8 cellular contexts compared by ENCODE assay signal in the genomic region with DNA sequence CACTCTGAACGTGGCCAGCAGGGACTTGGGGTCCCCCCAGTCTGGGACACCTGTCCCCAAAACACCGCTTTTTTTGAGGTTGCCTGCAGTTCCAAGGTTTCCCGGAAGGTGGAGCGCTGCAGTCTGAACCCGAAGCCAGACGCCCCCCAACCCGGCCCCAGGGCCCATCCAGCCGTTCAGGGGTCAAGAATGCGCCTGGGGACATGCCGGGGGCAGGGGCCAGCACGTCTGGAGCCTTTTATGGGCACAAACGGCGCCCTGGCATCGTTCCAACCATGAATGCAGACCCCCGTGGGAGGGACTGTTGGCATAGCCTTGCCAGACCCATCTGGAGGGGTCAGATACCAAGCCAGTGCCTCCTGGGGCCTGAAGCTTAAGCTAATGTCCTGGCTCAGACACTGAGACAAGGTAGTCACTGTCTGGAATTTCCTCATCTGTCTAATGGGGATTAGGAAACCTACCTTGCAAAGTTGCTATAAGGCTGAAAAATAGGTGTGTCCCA. TPM values are rescaled to one million over a fixed set of nuclear protein-coding genes. Genes with fewer than 3 reads are reported as not detected.
A peak's percentile ranks its signal among the peaks of the same experiment; 100 is the strongest.
DNase-seq lines count a peak whose midpoint lies in the region; ATAC-seq, FAIRE-seq and TF ChIP-seq lines count a peak whose summit lies in the region.

No MANE protein-coding gene starts in this region.

- H3K9me3 Mint-ChIP-seq in HFFc6 = no peaks in the 10 kb centered on the region
- H3K9me3 Mint-ChIP-seq in activated CD4-positive, alpha-beta memory T cell treated with anti-CD3 and anti-CD28 coated beads for 36 hours = no peaks in the 10 kb centered on the region

- no peaks in the 10 kb centered on the region for H4K20me1 ChIP-seq in endothelial cell of umbilical vein (replicated peaks; ENCODE audit: control insufficient read depth, extremely low read depth, insufficient read depth, low read length)

- H3K27ac Mint-ChIP-seq in HFFc6 = no peak overlapping the region
- no peak overlapping the region for H3K27ac Mint-ChIP-seq in activated CD4-positive, alpha-beta memory T cell treated with anti-CD3 and anti-CD28 coated beads for 36 hours

- BruUV-seq in endothelial cell of umbilical vein (replicated peaks; lab: Mats Ljungman, UMichigan) = no TSS peak

- H3K4me3 Mint-ChIP-seq in HFFc6 = no peak overlapping the region
- H3K4me3 Mint-ChIP-seq in activated CD4-positive, alpha-beta memory T cell treated with anti-CD3 and anti-CD28 coated beads for 36 hours = no peak overlapping the region

- no peaks in the 10 kb centered on the region for H3K36me3 ChIP-seq in endothelial cell of umbilical vein (ENCODE audit: control insufficient read depth in 2 of 2, extremely low read depth in 1 of 2, insufficient read depth in 2 of 2, low read length in 2 of 2)

- no peak overlapping the region for H3K27ac ChIP-seq in endothelial cell of umbilical vein (ENCODE audit: insufficient read depth, low read depth, low read length)

- no peak overlapping the region for H3K9ac ChIP-seq in endothelial cell of umbilical vein (replicated peaks; ENCODE audit: extremely low read depth, insufficient read depth, low read length)

- no peaks in the 10 kb centered on the region for H3K4me1 Mint-ChIP-seq in HFFc6 (ENCODE audit: low read depth)
- peaks cover 15% of the 10 kb centered on the region for H3K4me1 Mint-ChIP-seq in activated CD4-positive, alpha-beta memory T cell treated with anti-CD3 and anti-CD28 coated beads for 36 hours (ENCODE audit: low read depth)

- POLR2A ChIA-PET in activated CD4-positive, alpha-beta memory T cell treated with anti-CD3 and anti-CD28 coated beads for 36 hours (lab: Charles Lee) = no interaction called here
- POLR2A ChIA-PET in endothelial cell of umbilical vein (lab: Charles Lee) = no interaction called here

- CTCF ChIA-PET in activated CD4-positive, alpha-beta memory T cell treated with anti-CD3 and anti-CD28 coated beads for 36 hours (lab: Charles Lee) = interaction anchor here (1.0 to 3.4 kb wide), 7 partner anchors 11 to 230 kb away, joined by 3 to 21 read pairs (median 4); no protein-coding TSS in a partner anchor
- CTCF ChIA-PET in endothelial cell of umbilical vein (lab: Charles Lee) = interaction anchor here (2.7 kb wide), 1 partner anchor 189 kb away, joined by 12 read pairs; no protein-coding TSS in a partner anchor

- no peaks in the 10 kb centered on the region for H3K4me1 ChIP-seq in endothelial cell of umbilical vein (ENCODE audit: control insufficient read depth, extremely low read depth, insufficient read depth, low read length)

- TF ChIP-seq CTCF in AG10803 (conservative IDR thresholded peaks at IDR 0.05; ENCODE audit: low read length) (peak; percentile 61), HFFc6 (IDR thresholded peaks at IDR 0.05) (peak; percentile 88), endothelial cell of umbilical vein (IDR thresholded peaks at IDR 0.05; ENCODE audit: extremely low read depth in 1 of 2, insufficient read depth in 1 of 2, low read depth in 1 of 2, low read length in 2 of 2) (peak; percentile 66 to 80), retinal pigment epithelial cell (conservative IDR thresholded peaks at IDR 0.05; ENCODE audit: low read depth, low read length) (peak; percentile 84)

- no peaks in the 10 kb centered on the region for H3K9me3 ChIP-seq in endothelial cell of umbilical vein (replicated peaks; ENCODE audit: control insufficient read depth, insufficient read depth, low read length)

- intact Hi-C loops in activated CD4-positive, alpha-beta memory T cell treated with anti-CD3 and anti-CD28 coated beads for 36 hours (cut with micrococcal nuclease) = no loop called here
- intact Hi-C loops in endothelial cell of umbilical vein (cut with micrococcal nuclease) = loop anchor here (5.0 kb wide), 1 partner anchor 187 kb away; no protein-coding TSS in a partner anchor

- no peak overlapping the region for H3K4me2 ChIP-seq in endothelial cell of umbilical vein (ENCODE audit: insufficient read depth, low read length)

- no peak overlapping the region for H2AFZ ChIP-seq in endothelial cell of umbilical vein (ENCODE audit: low read depth, low read length)

- DNase-seq in AG10803 (ENCODE audit: low read depth) (no peak), HFFc6 (no peak), endothelial cell of umbilical vein (ENCODE audit: low read depth, low spot score) (no peak), retinal pigment epithelial cell (ENCODE audit: low read depth) (no peak), NCI-H774 (lab: John Stamatoyannopoulos, UW) (no peak)
- peak; percentile 72 for DNase-seq in activated CD4-positive, alpha-beta memory T cell treated with anti-CD3 and anti-CD28 coated beads for 36 hours

- H3K4me3 ChIP-seq in AG10803 (ENCODE audit: low read length) (no peak overlapping the region), endothelial cell of umbilical vein (replicated peaks in 1 of 3; ENCODE audit: insufficient read depth in 1 of 3, low read depth in 1 of 3, low read length in 3 of 3) (no peak overlapping the region), retinal pigment epithelial cell (ENCODE audit: low read length) (no peak overlapping the region)

- no peak for TF ChIP-seq POLR2A in endothelial cell of umbilical vein (IDR thresholded peaks at IDR 0.05; ENCODE audit: low read depth, low read length)

- H3K9me1 ChIP-seq in endothelial cell of umbilical vein (replicated peaks; ENCODE audit: control insufficient read depth, extremely low read depth, insufficient read depth, low read length) = no peaks in the 10 kb centered on the region

- no peaks in the 10 kb centered on the region for H3K36me3 Mint-ChIP-seq in HFFc6 (ENCODE audit: low read depth)
- H3K36me3 Mint-ChIP-seq in activated CD4-positive, alpha-beta memory T cell treated with anti-CD3 and anti-CD28 coated beads for 36 hours = no peaks in the 10 kb centered on the region

- H3K27me3 ChIP-seq in endothelial cell of umbilical vein (ENCODE audit: control insufficient read depth in 2 of 2, insufficient read depth in 2 of 2, low read length in 2 of 2) = peaks cover 21 to 29% of the 10 kb centered on the region in 2 experiments

- ATAC-seq in GM18861 (IDR thresholded peaks at IDR 0.05; ENCODE audit: unreplicated experiment) = no peak
- no peak for ATAC-seq in HG03196 (IDR thresholded peaks at IDR 0.05; ENCODE audit: unreplicated experiment)

- H3K27me3 Mint-ChIP-seq in HFFc6 (ENCODE audit: insufficient read depth) = peaks cover 1% of the 10 kb centered on the region
- H3K27me3 Mint-ChIP-seq in activated CD4-positive, alpha-beta memory T cell treated with anti-CD3 and anti-CD28 coated beads for 36 hours = peaks cover 23% of the 10 kb centered on the region

- dilution Hi-C loops in endothelial cell of umbilical vein (cut with MboI; ENCODE audit: extremely low pct_ligation_motif_present, low sequenced_read_pairs) = no loop called here

- H3K79me2 ChIP-seq in endothelial cell of umbilical vein (ENCODE audit: control insufficient read depth, insufficient read depth, low read length) = no peaks in the 10 kb centered on the region

- no peak for FAIRE-seq in endothelial cell of umbilical vein (lab: Jason Lieb, UNC)

RNA-seq across cellular contexts. Expression of gene S1PR5, which starts 6.9 kb away (rescaled TPM):
- total RNA-seq in HFFc6 (2021; fragmentation: NEBNext Ultra II Directional; extraction: Animal tissue kit (Norgen Biotek cat#: 25700)) = 1 to 10 TPM; 1.9 to 2.6 (median 2.4) TPM
- under 1 TPM; 0.12 to 0.40 TPM for total RNA-seq in activated CD4-positive, alpha-beta memory T cell treated with anti-CD3 and anti-CD28 coated beads for 36 hours
- not detected in 2 replicates for total RNA-seq in endothelial cell of umbilical vein
- polyA plus RNA-seq in endothelial cell of umbilical vein = not detected in 2 replicates
- polyA plus RNA-seq in endothelial cell of umbilical vein (2011; cell fraction: cytosol; rRNA removed) = not detected in 2 replicates
- not detected in 2 replicates for polyA plus RNA-seq in endothelial cell of umbilical vein (2011; cell fraction: nucleus; rRNA removed)
- not detected in 2 replicates for polyA plus RNA-seq in endothelial cell of umbilical vein (2012)
- not detected in 2 replicates for polyA minus RNA-seq in endothelial cell of umbilical vein
- 1.2 TPM for polyA minus RNA-seq in endothelial cell of umbilical vein (2011; cell fraction: cytosol; rRNA and poly(A)+ RNA removed)
- polyA minus RNA-seq in endothelial cell of umbilical vein (2011; cell fraction: nucleus; rRNA and poly(A)+ RNA removed) = not detected in 2 replicates

RNA-seq across cellular contexts. Expression of gene KEAP1, which starts 7.2 kb away (rescaled TPM):
- total RNA-seq in HFFc6 (2021; fragmentation: NEBNext Ultra II Directional; extraction: Animal tissue kit (Norgen Biotek cat#: 25700)) = 10 to 100 TPM; 58.9 to 77.1 (median 67.2) TPM
- total RNA-seq in activated CD4-positive, alpha-beta memory T cell treated with anti-CD3 and anti-CD28 coated beads for 36 hours = 10 to 100 TPM; 68.0 to 71.0 TPM
- total RNA-seq in endothelial cell of umbilical vein = 78.2 and 81.4 TPM in 2 replicates
- polyA plus RNA-seq in endothelial cell of umbilical vein = 91.1 and 107 TPM in 2 replicates
- polyA plus RNA-seq in endothelial cell of umbilical vein (2011; cell fraction: cytosol; rRNA removed) = 79.4 and 83.8 TPM in 2 replicates
- polyA plus RNA-seq in endothelial cell of umbilical vein (2011; cell fraction: nucleus; rRNA removed) = 58.8 and 72.0 TPM in 2 replicates
- polyA plus RNA-seq in endothelial cell of umbilical vein (2012) = 76.5 and 82.3 TPM in 2 replicates
- 104 and 113 TPM in 2 replicates for polyA minus RNA-seq in endothelial cell of umbilical vein
- 22.8 TPM for polyA minus RNA-seq in endothelial cell of umbilical vein (2011; cell fraction: cytosol; rRNA and poly(A)+ RNA removed)
- 21.0 and 27.6 TPM in 2 replicates for polyA minus RNA-seq in endothelial cell of umbilical vein (2011; cell fraction: nucleus; rRNA and poly(A)+ RNA removed)

RNA-seq across cellular contexts. Expression of gene ATG4D, which starts 33.4 kb away (rescaled TPM):
- 10 to 100 TPM; 19.4 to 24.5 (median 22.5) TPM for total RNA-seq in HFFc6 (2021; fragmentation: NEBNext Ultra II Directional; extraction: Animal tissue kit (Norgen Biotek cat#: 25700))
- 10 to 100 TPM; 23.8 to 26.7 TPM for total RNA-seq in activated CD4-positive, alpha-beta memory T cell treated with anti-CD3 and anti-CD28 coated beads for 36 hours
- 19.8 and 21.8 TPM in 2 replicates for total RNA-seq in endothelial cell of umbilical vein
- polyA plus RNA-seq in endothelial cell of umbilical vein = 24.9 and 29.6 TPM in 2 replicates
- 16.8 and 20.9 TPM in 2 replicates for polyA plus RNA-seq in endothelial cell of umbilical vein (2011; cell fraction: cytosol; rRNA removed)
- polyA plus RNA-seq in endothelial cell of umbilical vein (2011; cell fraction: nucleus; rRNA removed) = 31.8 and 39.8 TPM in 2 replicates
- polyA plus RNA-seq in endothelial cell of umbilical vein (2012) = 17.1 and 21.9 TPM in 2 replicates
- 11.7 and 13.9 TPM in 2 replicates for polyA minus RNA-seq in endothelial cell of umbilical vein
- polyA minus RNA-seq in endothelial cell of umbilical vein (2011; cell fraction: cytosol; rRNA and poly(A)+ RNA removed) = 30.8 TPM
- 6.7 and 9.5 TPM in 2 replicates for polyA minus RNA-seq in endothelial cell of umbilical vein (2011; cell fraction: nucleus; rRNA and poly(A)+ RNA removed)

RNA-seq across cellular contexts. Expression of gene KRI1, which starts 55.5 kb away (rescaled TPM):
- 10 to 100 TPM; 12.8 to 20.2 (median 17.5) TPM for total RNA-seq in HFFc6 (2021; fragmentation: NEBNext Ultra II Directional; extraction: Animal tissue kit (Norgen Biotek cat#: 25700))
- 10 to 100 TPM; 46.2 to 52.3 TPM for total RNA-seq in activated CD4-positive, alpha-beta memory T cell treated with anti-CD3 and anti-CD28 coated beads for 36 hours
- 23.1 and 25.7 TPM in 2 replicates for total RNA-seq in endothelial cell of umbilical vein
- polyA plus RNA-seq in endothelial cell of umbilical vein = 5.9 and 6.7 TPM in 2 replicates
- polyA plus RNA-seq in endothelial cell of umbilical vein (2011; cell fraction: cytosol; rRNA removed) = 8.3 and 8.6 TPM in 2 replicates
- polyA plus RNA-seq in endothelial cell of umbilical vein (2011; cell fraction: nucleus; rRNA removed) = 26.1 and 35.5 TPM in 2 replicates
- polyA plus RNA-seq in endothelial cell of umbilical vein (2012) = 17.3 TPM in 2 replicates
- polyA minus RNA-seq in endothelial cell of umbilical vein = 6.4 and 7.1 TPM in 2 replicates
- polyA minus RNA-seq in endothelial cell of umbilical vein (2011; cell fraction: cytosol; rRNA and poly(A)+ RNA removed) = 45.5 TPM
- 8.1 and 9.4 TPM in 2 replicates for polyA minus RNA-seq in endothelial cell of umbilical vein (2011; cell fraction: nucleus; rRNA and poly(A)+ RNA removed)

RNA-seq across cellular contexts. Expression of gene CDKN2D, which starts 58.4 kb away (rescaled TPM):
- 10 to 100 TPM in 5 of 6 experiments, 1 to 10 TPM in 1; 8.0 to 14.7 (median 13.2) TPM for total RNA-seq in HFFc6 (2021; fragmentation: NEBNext Ultra II Directional; extraction: Animal tissue kit (Norgen Biotek cat#: 25700))
- 10 to 100 TPM; 68.6 to 68.8 TPM for total RNA-seq in activated CD4-positive, alpha-beta memory T cell treated with anti-CD3 and anti-CD28 coated beads for 36 hours
- total RNA-seq in endothelial cell of umbilical vein = 5.0 and 5.9 TPM in 2 replicates
- polyA plus RNA-seq in endothelial cell of umbilical vein = 9.2 and 9.8 TPM in 2 replicates
- 8.2 and 9.1 TPM in 2 replicates for polyA plus RNA-seq in endothelial cell of umbilical vein (2011; cell fraction: cytosol; rRNA removed)
- 3.4 and 3.6 TPM in 2 replicates for polyA plus RNA-seq in endothelial cell of umbilical vein (2011; cell fraction: nucleus; rRNA removed)
- 4.6 and 4.9 TPM in 2 replicates for polyA plus RNA-seq in endothelial cell of umbilical vein (2012)
- polyA minus RNA-seq in endothelial cell of umbilical vein = 4.6 and 6.4 TPM in 2 replicates
- polyA minus RNA-seq in endothelial cell of umbilical vein (2011; cell fraction: cytosol; rRNA and poly(A)+ RNA removed) = 5.0 TPM
- 0.53 and 0.82 TPM in 2 replicates for polyA minus RNA-seq in endothelial cell of umbilical vein (2011; cell fraction: nucleus; rRNA and poly(A)+ RNA removed)
